1 cellular context compared by ENCODE assay signal in genomic region chr12:57430117-57430930, GRCh38.
TF ChIP-seq lines count a peak whose summit lies in the region.

No MANE protein-coding gene starts in this region.

TF ChIP-seq in K562, 482 proteins besides CTCF, POLR2A, EP300 and RAD21 (continues in another document):
- 0 out of 2 replicates have a peak, but pooled peaks have one; percentile 1 for TF ChIP-seq ARID1B (IDR thresholded peaks at IDR 0.05)
- TF ChIP-seq TAF1 (IDR thresholded peaks at IDR 0.05; ENCODE audit: control insufficient read depth, extremely low read depth, insufficient read depth, low read length, severe bottlenecking), result peak; percentile 57
- no peak; the same call in 1 of the 2 replicates for TF ChIP-seq TEAD4 (IDR thresholded peaks at IDR 0.05; ENCODE audit: low read length)
- no peak for TF ChIP-seq TEAD4 (CRISPR knock-in tag; IDR thresholded peaks at IDR 0.05; ENCODE audit: borderline replicate concordance)
- no peak for TF ChIP-seq ADNP (tag; IDR thresholded peaks at IDR 0.05)
- no peak for TF ChIP-seq SMAD4 (CRISPR knock-in tag; conservative IDR thresholded peaks at IDR 0.05)
- no peak for TF ChIP-seq CREB3L1 (IDR thresholded peaks at IDR 0.05; ENCODE audit: borderline replicate concordance, low read depth)
- TF ChIP-seq ZBTB17 (CRISPR knock-in tag; IDR thresholded peaks at IDR 0.05), result 0 out of 2 replicates have a peak, but pooled peaks have one; percentile 33
- peak; percentile 69 for TF ChIP-seq CHD1 (IDR thresholded peaks at IDR 0.05; ENCODE audit: low read length)
- TF ChIP-seq HLTF (IDR thresholded peaks at IDR 0.05), result no peak
- TF ChIP-seq CREB5 (CRISPR knock-in tag; IDR thresholded peaks at IDR 0.05), result no peak
- TF ChIP-seq HNRNPL (IDR thresholded peaks at IDR 0.05; ENCODE audit: low read depth, low read length), result no peak
- TF ChIP-seq TSHZ1 (CRISPR knock-in tag; IDR thresholded peaks at IDR 0.05), result no peak
- no peak for TF ChIP-seq ZNF140 (CRISPR knock-in tag; IDR thresholded peaks at IDR 0.05)
- 0 out of 2 replicates have a peak, but pooled peaks have one; percentile 69 for TF ChIP-seq RBFOX2 (IDR thresholded peaks at IDR 0.05; ENCODE audit: low read depth, low read length)
- TF ChIP-seq FOXK1 (CRISPR knock-in tag; IDR thresholded peaks at IDR 0.05; ENCODE audit: borderline replicate concordance), result no peak
- TF ChIP-seq SOX6 (IDR thresholded peaks at IDR 0.05), result no peak
- TF ChIP-seq FOXJ3 (CRISPR knock-in tag; IDR thresholded peaks at IDR 0.05), result no peak
- TF ChIP-seq GTF2E2 (tag; IDR thresholded peaks at IDR 0.05), result no peak; the same call in 1 of the 2 replicates
- TF ChIP-seq DDX20 (tag; IDR thresholded peaks at IDR 0.05; ENCODE audit: low read depth), result no peak
- TF ChIP-seq RCOR1 (IDR thresholded peaks at IDR 0.05; ENCODE audit: borderline replicate concordance in 1 of 2, low read depth in 2 of 2, low read length in 2 of 2), result no peak
- no peak for TF ChIP-seq ZNF3 (CRISPR knock-in tag; IDR thresholded peaks at IDR 0.05)
- no peak for TF ChIP-seq CBX8 (IDR thresholded peaks at IDR 0.05; ENCODE audit: borderline replicate concordance, extremely low read depth, low read depth, low read length, poor library complexity, severe bottlenecking)
- TF ChIP-seq CHCHD3 (CRISPR knock-in tag; IDR thresholded peaks at IDR 0.05), result no peak
- 0 out of 2 replicates have a peak, but pooled peaks have one; percentile 4 for TF ChIP-seq ZNF197 (CRISPR knock-in tag; IDR thresholded peaks at IDR 0.05; ENCODE audit: low read depth)
- TF ChIP-seq ZNF146 (CRISPR knock-in tag; IDR thresholded peaks at IDR 0.05; ENCODE audit: unreplicated experiment), result no peak
- no peak for TF ChIP-seq E4F1 (CRISPR knock-in tag; IDR thresholded peaks at IDR 0.05; ENCODE audit: borderline replicate concordance)
- TF ChIP-seq ZNF280B (CRISPR knock-in tag; IDR thresholded peaks at IDR 0.05), result no peak
- no peak for TF ChIP-seq ZNF124 (CRISPR knock-in tag; IDR thresholded peaks at IDR 0.05)
- TF ChIP-seq RFX1 (IDR thresholded peaks at IDR 0.05), result no peak
- TF ChIP-seq ZNF507 (tag; conservative IDR thresholded peaks at IDR 0.05), result no peak
- TF ChIP-seq HNRNPLL (IDR thresholded peaks at IDR 0.05; ENCODE audit: low read depth, low read length, poor library complexity, severe bottlenecking), result no peak
- TF ChIP-seq ZNF561 (CRISPR knock-in tag; conservative IDR thresholded peaks at IDR 0.05), result no peak
- peak; percentile 63; the same call in 1 of the 2 replicates for TF ChIP-seq GATAD2B (IDR thresholded peaks at IDR 0.05; ENCODE audit: borderline replicate concordance)
- 0 out of 2 replicates have a peak, but pooled peaks have one; percentile 29 for TF ChIP-seq GTF2A2 (tag; IDR thresholded peaks at IDR 0.05)
- TF ChIP-seq ZNF444 (CRISPR knock-in tag; IDR thresholded peaks at IDR 0.05), result no peak
- no peak for TF ChIP-seq THAP7 (CRISPR knock-in tag; IDR thresholded peaks at IDR 0.05)
- no peak for TF ChIP-seq RNF2 (IDR thresholded peaks at IDR 0.05)
- peak; percentile 22; the same call in 1 of the 2 replicates for TF ChIP-seq ZNF644 (tag; IDR thresholded peaks at IDR 0.05; ENCODE audit: low read depth)
- no peak for TF ChIP-seq MCM7 (IDR thresholded peaks at IDR 0.05)
- 0 out of 2 replicates have a peak, but pooled peaks have one; percentile 79 for TF ChIP-seq POLR2G (IDR thresholded peaks at IDR 0.05; ENCODE audit: low read depth, low read length)
- TF ChIP-seq RBM22 (IDR thresholded peaks at IDR 0.05; ENCODE audit: low read depth, low read length, poor library complexity, severe bottlenecking), result no peak
- no peak for TF ChIP-seq ZC3H11A (IDR thresholded peaks at IDR 0.05; ENCODE audit: low read depth, low read length)
- TF ChIP-seq RBM39 (optimal IDR thresholded peaks at IDR 0.05; ENCODE audit: low read depth, low read length), result no peak
- peak; percentile 67 for TF ChIP-seq ZBTB40 (IDR thresholded peaks at IDR 0.05)
- no peak for TF ChIP-seq ZBTB40 (CRISPR knock-in tag; IDR thresholded peaks at IDR 0.05)
- TF ChIP-seq PPARD (CRISPR knock-in tag; IDR thresholded peaks at IDR 0.05), result no peak
